Comparison of ENCODE assay signal across 10 cellular contexts in the genomic region with DNA sequence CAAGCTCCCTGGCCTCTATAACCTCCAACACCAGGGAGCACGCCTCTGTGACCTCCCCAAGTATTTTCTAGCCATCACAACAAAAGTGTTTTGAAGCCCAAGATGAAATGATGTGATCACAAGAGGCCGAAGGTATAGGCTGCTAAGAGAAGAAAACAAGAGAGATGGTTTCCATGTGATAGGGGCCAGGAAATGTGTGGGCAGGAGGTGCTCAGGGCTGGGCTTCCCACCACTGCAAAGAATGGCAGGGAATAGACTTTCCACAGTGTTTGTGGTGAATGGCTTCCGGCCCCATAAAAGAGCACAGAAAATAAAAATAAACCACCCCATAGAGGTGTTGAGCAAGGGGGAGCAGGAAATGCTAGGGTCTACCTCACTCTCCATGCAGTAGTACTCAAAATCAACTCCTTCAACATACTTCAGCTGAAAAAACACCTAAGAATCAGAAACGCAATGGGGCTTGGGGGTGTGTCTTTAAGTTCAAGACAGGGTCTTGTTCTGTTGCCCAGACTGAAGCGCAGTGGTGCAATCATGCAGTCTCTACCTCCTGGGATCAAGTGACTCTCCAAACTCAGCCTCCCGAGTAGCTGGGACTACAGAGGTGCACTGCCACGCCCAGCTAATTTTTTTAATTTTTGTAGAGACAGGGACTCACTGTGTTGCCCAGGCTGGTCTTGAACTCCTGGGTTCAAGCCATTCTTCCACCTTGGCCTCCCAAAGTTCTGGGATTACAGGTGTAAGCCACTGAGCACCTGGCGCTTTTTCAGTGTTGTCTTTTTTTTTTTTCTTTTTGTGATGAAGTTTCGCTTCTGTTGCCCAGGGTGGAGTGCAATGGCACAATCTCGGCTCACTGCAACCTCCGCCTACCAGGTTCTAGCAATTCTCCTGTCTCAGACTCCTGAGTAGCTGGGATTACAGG. TPM values are rescaled to one million over a fixed set of nuclear protein-coding genes. Genes with fewer than 3 reads are reported as not detected.
DNase-seq lines count a peak whose midpoint lies in the region; ATAC-seq and TF ChIP-seq lines count a peak whose summit lies in the region.
"Had no signal": no experiment of that assay in that cellular context is flagged by ENCODE, and none has a peak within 500 bp of the region (broad histone marks: within the 10 kb centered on the region; RNA-seq: fewer than 3 reads in every experiment).

No MANE protein-coding gene starts in this region.

- peak; percentile 50 for ATAC-seq in mucosa of descending colon
- ATAC-seq in HG02840 (IDR thresholded peaks at IDR 0.05; ENCODE audit: low FRiP score, unreplicated experiment): no peak
- ATAC-seq: PC-3 had no signal

- H3K4me1 ChIP-seq in CD8-positive, alpha-beta memory T cell (ENCODE audit: insufficient read depth, low read length): peaks cover 98% of the 10 kb centered on the region
- H3K4me1 ChIP-seq in mucosa of descending colon (ENCODE audit: low read depth): peaks cover 44% of the 10 kb centered on the region

- no peaks in the 10 kb centered on the region for H3K27me3 ChIP-seq in CD8-positive, alpha-beta memory T cell (ENCODE audit: insufficient read depth, low read length, poor library complexity, severe bottlenecking)
- H3K27me3 ChIP-seq: heart left ventricle had no signal

- peak overlapping the region; percentile 60 to 90 (median 74) for H3K4me3 Mint-ChIP-seq in CD8-positive, alpha-beta memory T cell

- DNase-seq in CD8-positive, alpha-beta memory T cell: peak; percentile 67 to 94 (median 91)
- DNase-seq in NB4 (ENCODE audit: low read depth): peak; percentile 95
- DNase-seq in activated T-cell treated with anti-CD3 and anti-CD28 coated beads, Interleukin-2, amount 50 U/mL, for 48 hours: peak; percentile 70 to 76
- peak in 1 of 3 donors; percentile 57 for DNase-seq in mucosa of descending colon
- DNase-seq in SW 1271 (lab: John Stamatoyannopoulos, UW): no peak
- no peak for DNase-seq in amygdala (lab: John Stamatoyannopoulos, UW)
- DNase-seq in NCI-H1694 (lab: John Stamatoyannopoulos, UW): no peak
- DNase-seq: heart left ventricle had no signal

- peak overlapping the region; percentile 74 for H3K27ac ChIP-seq in CD8-positive, alpha-beta memory T cell (ENCODE audit: low read depth, low read length)

- no peak for TF ChIP-seq POLR2A in NB4 (IDR thresholded peaks at IDR 0.05; ENCODE audit: extremely low read depth, insufficient read length)

- H3K27me3 Mint-ChIP-seq in CD8-positive, alpha-beta memory T cell: peaks cover 0 to 1% of the 10 kb centered on the region in 2 donors

- TF ChIP-seq CTCF in NB4 (IDR thresholded peaks at IDR 0.05; ENCODE audit: low read depth, low read length) (no peak), mucosa of descending colon (IDR thresholded peaks at IDR 0.05) (no peak)

- H3K36me3 ChIP-seq in CD8-positive, alpha-beta memory T cell (ENCODE audit: insufficient read depth, low read length): peaks cover 7% of the 10 kb centered on the region
- H3K36me3 ChIP-seq in mucosa of descending colon (ENCODE audit: low read depth): no peaks in the 10 kb centered on the region

- intact Hi-C loops in mucosa of descending colon (cut with DNase I, micrococcal nuclease): loop anchor here in 1 of 2 donors (10.0 kb wide), 1 partner anchor 83 kb away; a partner anchor contains a TSS

- peaks cover 4 to 19% (median 8%) of the 10 kb centered on the region in 3 donors for H3K36me3 Mint-ChIP-seq in CD8-positive, alpha-beta memory T cell

- CTCF ChIA-PET in CD8-positive, alpha-beta memory T cell (lab: Charles Lee): interaction anchor here (0.8 to 15.4 kb wide), 15 partner anchors 8 to 839 kb away, joined by 3 to 338 read pairs (median 3); a partner anchor contains a TSS

- peak overlapping the region; percentile 89 to 100 (median 99) for H3K27ac Mint-ChIP-seq in CD8-positive, alpha-beta memory T cell

- H3K9me3 Mint-ChIP-seq in CD8-positive, alpha-beta memory T cell: no peaks in the 10 kb centered on the region

- peaks cover 91 to 100% (median 98%) of the 10 kb centered on the region in 3 donors for H3K4me1 Mint-ChIP-seq in CD8-positive, alpha-beta memory T cell

- H3K9me3 ChIP-seq in CD8-positive, alpha-beta memory T cell (ENCODE audit: low read length): no peaks in the 10 kb centered on the region
- no peaks in the 10 kb centered on the region for H3K9me3 ChIP-seq in mucosa of descending colon
- H3K9me3 ChIP-seq: heart left ventricle had no signal

- peak overlapping the region; percentile 40 for H3K4me3 ChIP-seq in CD8-positive, alpha-beta memory T cell (ENCODE audit: low read length)
- H3K4me3 ChIP-seq in NB4 (ENCODE audit: low read depth, low read length) (no peak overlapping the region), mucosa of descending colon (no peak overlapping the region)
- H3K4me3 ChIP-seq: heart left ventricle had no signal

- POLR2A ChIA-PET in CD8-positive, alpha-beta memory T cell (lab: Charles Lee): interaction anchor here (0.6 to 4.9 kb wide), 18 partner anchors 8 to 710 kb away, joined by 3 to 84 read pairs (median 4); a partner anchor contains a TSS

RNA-seq across cellular contexts. Expression of a gene that starts 27.1 kb away (rescaled TPM):
- total RNA-seq in CD8-positive, alpha-beta memory T cell: 100 to 1,000 TPM; 329 to 353 TPM
- 622 TPM for polyA plus RNA-seq in CD8-positive, alpha-beta memory T cell
- 100 to 1,000 TPM; 124 to 148 (median 140) TPM for total RNA-seq in mucosa of descending colon

RNA-seq across cellular contexts. Expression of a gene that starts 36.2 kb away (rescaled TPM):
- total RNA-seq in CD8-positive, alpha-beta memory T cell: 10 to 100 TPM in 1 of 2 experiments, 1 to 10 TPM in 1; 8.4 to 11.4 TPM
- polyA plus RNA-seq in CD8-positive, alpha-beta memory T cell: 13.7 TPM
- total RNA-seq in mucosa of descending colon: 10 to 100 TPM; 19.3 to 28.4 (median 26.3) TPM

Comparison
In these comparisons a context has a peak if more than half of its experiments do, and no peak if none do; other contexts are left out.
1. DNase-seq: peak in CD8-positive, alpha-beta memory T cell (5 of 5), NB4 (single experiment) and activated T-cell treated with anti-CD3 and anti-CD28 coated beads, Interleukin-2, amount 50 U/mL, for 48 hours (2 of 2); none in SW 1271 (0 of 2), amygdala (0 of 56) and NCI-H1694 (single experiment).